ENCODE assay signal across 8 cellular contexts in the genomic region with DNA sequence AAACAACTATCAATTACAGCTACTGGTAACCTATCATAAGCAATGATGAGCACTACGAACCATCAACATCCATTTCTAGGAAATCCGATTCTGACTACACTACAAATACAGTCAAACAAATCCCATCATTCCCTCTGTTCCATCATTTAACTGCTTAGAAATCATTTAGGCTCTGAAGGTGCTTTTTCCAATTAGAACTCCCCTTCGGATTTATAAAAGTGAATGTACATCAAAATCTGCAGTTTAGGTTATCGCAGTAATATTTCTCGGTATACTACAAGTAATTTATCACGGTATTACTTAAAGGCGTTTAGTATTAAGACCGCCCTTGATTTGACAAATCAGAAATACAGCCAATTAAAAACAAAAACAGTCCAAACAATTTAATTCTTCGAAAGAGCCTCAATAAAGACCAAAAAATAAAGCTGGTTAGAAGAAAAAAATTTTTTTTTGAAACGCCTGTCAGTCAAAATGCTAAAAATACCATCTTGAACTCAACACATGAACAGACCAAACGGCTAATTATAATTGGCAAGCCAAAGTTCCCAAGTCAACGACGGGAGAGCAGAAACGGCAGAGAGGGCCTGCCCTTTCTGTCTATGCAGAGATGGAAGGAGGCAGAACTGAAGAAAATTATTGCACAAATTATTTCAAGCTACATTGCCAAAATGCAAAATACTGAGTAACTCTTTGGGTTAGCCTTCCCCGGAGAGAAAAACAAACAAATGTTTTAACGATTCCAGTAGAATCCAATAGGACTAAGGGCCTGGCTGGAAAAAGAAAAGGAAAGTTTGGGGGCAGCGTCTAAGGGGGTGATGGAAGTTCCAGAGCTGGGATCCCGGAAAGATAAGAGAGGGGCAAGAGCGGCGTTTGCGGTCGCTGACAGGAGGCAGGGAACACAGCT. TPM values are rescaled to one million over a fixed set of nuclear protein-coding genes. Genes with fewer than 3 reads are reported as not detected.
DNase-seq lines count a peak whose midpoint lies in the region; ATAC-seq and TF ChIP-seq lines count a peak whose summit lies in the region.

No MANE protein-coding gene starts in this region.

- peaks cover 12% of the 10 kb centered on the region for H3K36me3 Mint-ChIP-seq in CD4-positive, alpha-beta T cell (ENCODE audit: low read depth)

- TF ChIP-seq CTCF in CD4-positive, alpha-beta T cell (IDR thresholded peaks at IDR 0.05): no peak
- TF ChIP-seq CTCF in OCI-LY7 (conservative IDR thresholded peaks at IDR 0.05; ENCODE audit: low read length) (no peak), left lung (IDR thresholded peaks at IDR 0.05) (no peak)

- DNase-seq in CD4-positive, alpha-beta T cell: no peak
- DNase-seq in HEK293T (ENCODE audit: extremely low spot score) (peak; percentile 14), OCI-LY7 (ENCODE audit: low spot score) (peak; percentile 39), cerebellar cortex (ENCODE audit: low spot score) (peak; percentile 48), left lung (no peak), NCI-H187 treated with DMSO at 0.1 percent for 48 hours (lab: John Stamatoyannopoulos, UW) (no peak), GOT3 (lab: John Stamatoyannopoulos, UW) (no peak)

- H3K9me3 Mint-ChIP-seq in CD4-positive, alpha-beta T cell: no peaks in the 10 kb centered on the region

- no TSS peak for BruUV-seq in OCI-LY7 (replicated peaks; lab: Mats Ljungman, UMichigan)

- POLR2A ChIA-PET in CD4-positive, alpha-beta T cell (lab: Charles Lee): interaction anchor here (0.9 to 1.4 kb wide), 8 partner anchors 15 to 1210 kb away, joined by 3 to 6 read pairs (median 4); a partner anchor contains a TSS
- POLR2A ChIA-PET in HEK293T (lab: Yijun Ruan, JAX) (no interaction called here), OCI-LY7 (lab: Charles Lee) (interaction anchor here (0.6 to 1.3 kb wide), 9 partner anchors 10 to 1272 kb away, joined by 3 to 5 read pairs (median 4); a partner anchor contains a TSS)

- H3K4me1 ChIP-seq in OCI-LY7 (ENCODE audit: insufficient read depth, low read length, poor library complexity, severe bottlenecking) (peaks cover 27% of the 10 kb centered on the region), left lung (peaks cover 22 to 53% of the 10 kb centered on the region in 2 donors)

- peak overlapping the region; percentile 77 for H3K4me2 ChIP-seq in OCI-LY7 (ENCODE audit: low read length)

- peak overlapping the region; percentile 86 for H3K4me3 ChIP-seq in OCI-LY7 (ENCODE audit: low read depth, low read length, poor library complexity, severe bottlenecking)
- H3K4me3 ChIP-seq in left lung: peak overlapping the region; percentile 44 to 58

- no peak overlapping the region for H3K27ac ChIP-seq in CD4-positive, alpha-beta T cell (ENCODE audit: low read depth, low read length)
- peak overlapping the region; percentile 27 for H3K27ac ChIP-seq in OCI-LY7 (ENCODE audit: low read depth, low read length, poor library complexity, severe bottlenecking)
- H3K27ac ChIP-seq in left lung: peak overlapping the region; percentile 95 to 98
- H3K27ac ChIP-seq in temporal lobe (ENCODE audit: low read depth, low read length): peak overlapping the region; percentile 50

- no peaks in the 10 kb centered on the region for H3K9me3 ChIP-seq in CD4-positive, alpha-beta T cell (ENCODE audit: control insufficient read depth, low read length)
- H3K9me3 ChIP-seq in OCI-LY7 (ENCODE audit: low read length) (no peaks in the 10 kb centered on the region), left lung (no peaks in the 10 kb centered on the region)

- H3K36me3 ChIP-seq in OCI-LY7 (ENCODE audit: insufficient read depth, low read length) (no peaks in the 10 kb centered on the region), left lung (no peaks in the 10 kb centered on the region)

- peak overlapping the region; percentile 100 for H3K4me3 Mint-ChIP-seq in CD4-positive, alpha-beta T cell

- peaks cover 45% of the 10 kb centered on the region for H3K79me2 ChIP-seq in OCI-LY7 (ENCODE audit: insufficient read depth, low read depth, low read length)

- peak overlapping the region; percentile 28; the same call in 1 of the 2 replicates for H2AFZ ChIP-seq in OCI-LY7 (ENCODE audit: low read length)

- peak overlapping the region; percentile 95 for H3K27ac Mint-ChIP-seq in CD4-positive, alpha-beta T cell

- no peak for ATAC-seq in CD4-positive, alpha-beta T cell (ENCODE audit: poor library complexity)
- ATAC-seq in left lung: peak; percentile 43

- H3K9me2 ChIP-seq in OCI-LY7 (ENCODE audit: insufficient read depth, low read length): no peaks in the 10 kb centered on the region

- CTCF ChIA-PET in CD4-positive, alpha-beta T cell (lab: Charles Lee): interaction anchor here (0.8 to 1.2 kb wide), 6 partner anchors 13 to 506 kb away, joined by 3 to 6 read pairs (median 4); a partner anchor contains a TSS
- CTCF ChIA-PET in HEK293T (lab: Yijun Ruan, JAX) (no interaction called here), OCI-LY7 (lab: Charles Lee; ENCODE audit: unreplicated experiment) (interaction anchor here (0.6 kb wide), 1 partner anchor 508 kb away, joined by 3 read pairs; no protein-coding TSS in a partner anchor)

- H3K27me3 ChIP-seq in CD4-positive, alpha-beta T cell (ENCODE audit: control insufficient read depth, insufficient read depth, low read length): no peaks in the 10 kb centered on the region
- H3K27me3 ChIP-seq in left lung: no peaks in the 10 kb centered on the region

- no peaks in the 10 kb centered on the region for H3K27me3 Mint-ChIP-seq in CD4-positive, alpha-beta T cell

- peaks cover 5% of the 10 kb centered on the region; the same call in 1 of the 2 replicates for H4K20me1 ChIP-seq in OCI-LY7 (ENCODE audit: insufficient read depth, low read length)

- intact Hi-C loops in CD4-positive, alpha-beta T cell (cut with DNase I, micrococcal nuclease): loop anchor here (1.0 to 10.0 kb wide), 3 partner anchors 18 to 426 kb away; a partner anchor contains a TSS
- intact Hi-C loops in OCI-LY7 (cut with micrococcal nuclease; ENCODE audit: unreplicated experiment) (loop anchor here (10.0 kb wide), 1 partner anchor 63 kb away; no protein-coding TSS in a partner anchor), left lung (cut with DNase I) (no loop called here)

- H3K4me1 Mint-ChIP-seq in CD4-positive, alpha-beta T cell (ENCODE audit: low read depth): peaks cover 48% of the 10 kb centered on the region

TF ChIP-seq in HEK293T, 16 proteins besides CTCF, POLR2A, EP300 and RAD21:
- TF ChIP-seq, protein P1, sequence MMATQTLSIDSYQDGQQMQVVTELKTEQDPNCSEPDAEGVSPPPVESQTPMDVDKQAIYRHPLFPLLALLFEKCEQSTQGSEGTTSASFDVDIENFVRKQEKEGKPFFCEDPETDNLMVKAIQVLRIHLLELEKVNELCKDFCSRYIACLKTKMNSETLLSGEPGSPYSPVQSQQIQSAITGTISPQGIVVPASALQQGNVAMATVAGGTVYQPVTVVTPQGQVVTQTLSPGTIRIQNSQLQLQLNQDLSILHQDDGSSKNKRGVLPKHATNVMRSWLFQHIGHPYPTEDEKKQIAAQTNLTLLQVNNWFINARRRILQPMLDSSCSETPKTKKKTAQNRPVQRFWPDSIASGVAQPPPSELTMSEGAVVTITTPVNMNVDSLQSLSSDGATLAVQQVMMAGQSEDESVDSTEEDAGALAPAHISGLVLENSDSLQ (IDR thresholded peaks at IDR 0.05): peak; percentile 90
- peak; percentile 70; the same call in 1 of the 2 replicates for TF ChIP-seq ZNF384 (IDR thresholded peaks at IDR 0.05)
- no peak for TF ChIP-seq LEF1 (IDR thresholded peaks at IDR 0.05; ENCODE audit: borderline replicate concordance)

RNA-seq across cellular contexts. Expression of a gene that starts 1.2 kb away (rescaled TPM):
- total RNA-seq in CD4-positive, alpha-beta T cell: 10 to 100 TPM in 1 of 2 experiments, 1 to 10 TPM in 1; 9.5 to 10.8 TPM
- total RNA-seq in OCI-LY7 (2014; rRNA removed; shearing (Covaris generic)): 12.9 and 14.7 TPM in 2 replicates
- total RNA-seq in OCI-LY7 (2022) (17.8 and 19.0 TPM in 2 replicates), left lung (10 to 100 TPM; 24.1 to 24.6 TPM), temporal lobe (24.1 TPM)

Comparison
In these comparisons a context has a peak if more than half of its experiments do, and no peak if none do; other contexts are left out.
1. DNase-seq: peak in HEK293T (single experiment), OCI-LY7 (single experiment) and cerebellar cortex (single experiment); none in CD4-positive, alpha-beta T cell (0 of 10), left lung (0 of 2), NCI-H187 treated with DMSO at 0.1 percent for 48 hours (single experiment) and GOT3 (single experiment).
2. intact Hi-C loops: an anchor here in CD4-positive, alpha-beta T cell (1.0 to 10.0 kb wide) and OCI-LY7 (10.0 kb wide); none called in left lung.